37 cellular contexts compared by ENCODE assay signal in genomic region chr2:38480617-38481016, GRCh38.
DNase-seq lines count a peak whose midpoint lies in the region; ATAC-seq, FAIRE-seq and TF ChIP-seq lines count a peak whose summit lies in the region.
"Had no signal": no experiment of that assay in that cellular context is flagged by ENCODE, and none has a peak within 500 bp of the region (broad histone marks: within the 10 kb centered on the region; RNA-seq: fewer than 3 reads in every experiment).

No MANE protein-coding gene starts in this region.

- intact Hi-C loops in activated naive CD4-positive, alpha-beta T cell treated with anti-CD3 and anti-CD28 coated beads for 36 hours (cut with micrococcal nuclease): no loop called here
- intact Hi-C loops in K562 (cut with micrococcal nuclease) (no loop called here), esophagus squamous epithelium (cut with DNase I) (no loop called here)

- H3K79me2 ChIP-seq in K562 (ENCODE audit: control insufficient read depth, insufficient read depth, low read length) (no peaks in the 10 kb centered on the region), trophoblast cell (ENCODE audit: control insufficient read depth, insufficient read depth, low read length, poor library complexity) (no peaks in the 10 kb centered on the region), H9 (ENCODE audit: insufficient read depth, low read length) (no peaks in the 10 kb centered on the region)

- no peak overlapping the region for H2BK20ac ChIP-seq in H9 (ENCODE audit: low read depth, low read length, poor library complexity, severe bottlenecking)

- peaks cover 3% of the 10 kb centered on the region for H3K27me3 Mint-ChIP-seq in activated naive CD4-positive, alpha-beta T cell treated with anti-CD3 and anti-CD28 coated beads for 36 hours (ENCODE audit: low read depth)
- H3K27me3 Mint-ChIP-seq in endodermal cell (ENCODE audit: insufficient read depth) (peaks cover 2% of the 10 kb centered on the region), H9 (ENCODE audit: low read depth) (peaks cover 3% of the 10 kb centered on the region)
- H3K27me3 Mint-ChIP-seq: CD4-positive, alpha-beta T cell had no signal

- no peak overlapping the region for H3K23ac ChIP-seq in trophoblast cell (ENCODE audit: low read length)
- H3K23ac ChIP-seq in H9 (ENCODE audit: insufficient read length, low read depth, low read length): no peak overlapping the region

- no peak for FAIRE-seq in K562 (lab: Jason Lieb, UNC)
- FAIRE-seq: A204.1, A549, D721Med had no signal

- H3K79me1 ChIP-seq in trophoblast cell (ENCODE audit: low read length): no peaks in the 10 kb centered on the region
- no peaks in the 10 kb centered on the region for H3K79me1 ChIP-seq in H9 (ENCODE audit: insufficient read depth, low read depth, low read length, poor library complexity, severe bottlenecking)

- no peak for ATAC-seq in activated naive CD4-positive, alpha-beta T cell treated with anti-CD3 and anti-CD28 coated beads, Interleukin-2, amount 50 U/mL, for 72 hours
- no peak for ATAC-seq in K562
- ATAC-seq: A549; CD8-positive, alpha-beta T cell had no signal

- H2BK5ac ChIP-seq in trophoblast cell (ENCODE audit: low read depth, low read length, poor library complexity): no peak overlapping the region
- H2BK5ac ChIP-seq in H9 (ENCODE audit: insufficient read length, low read length): no peak overlapping the region

- H3K27ac Mint-ChIP-seq in activated naive CD4-positive, alpha-beta T cell treated with anti-CD3 and anti-CD28 coated beads for 36 hours: peak overlapping the region; percentile 30
- no peak overlapping the region for H3K27ac Mint-ChIP-seq in activated naive CD4-positive, alpha-beta T cell treated with anti-CD3 and anti-CD28 coated beads, Interleukin-2, amount 50 U/mL, for 72 hours
- H3K27ac Mint-ChIP-seq in endodermal cell: no peak overlapping the region
- H3K27ac Mint-ChIP-seq in H9: no peak overlapping the region
- H3K27ac Mint-ChIP-seq: B cell; CD4-positive, alpha-beta memory T cell; CD4-positive, alpha-beta T cell; CD8-positive, alpha-beta memory T cell; CD8-positive, alpha-beta T cell had no signal

- H4K12ac ChIP-seq in trophoblast cell (ENCODE audit: low read depth, low read length): no peak overlapping the region

- H3K27ac ChIP-seq in K562 (ENCODE audit: extremely low read depth, low read depth, low read length): no peak overlapping the region
- no peak overlapping the region for H3K27ac ChIP-seq in endodermal cell (ENCODE audit: low read depth, low read length)
- H3K27ac ChIP-seq in trophoblast cell (ENCODE audit: low read depth, low read length): no peak overlapping the region
- no peak overlapping the region for H3K27ac ChIP-seq in H9 (ENCODE audit: insufficient read length, low read depth, low read length)
- H3K27ac ChIP-seq in esophagus squamous epithelium: no peak overlapping the region
- H3K27ac ChIP-seq: 22Rv1; A549; BLaER1; BLaER1 treated with 17β-estradiol and CSF1 and Interleukin-3, amounts not matched to agents 10 nM and 100 nM; C4-2B had no signal

- in situ Hi-C loops in K562 (cut with MboI): no loop called here

- H3K4me3 ChIP-seq in K562 (no peak overlapping the region), endodermal cell (ENCODE audit: low read length) (peak overlapping the region; percentile 23), trophoblast cell (ENCODE audit: low read depth, low read length) (no peak overlapping the region), esophagus squamous epithelium (no peak overlapping the region)
- H3K4me3 ChIP-seq: A549, BLaER1 had no signal

- TF ChIP-seq CTCF in K562 (IDR thresholded peaks at IDR 0.05 in 2 of 3, conservative IDR thresholded peaks at IDR 0.05 in 1 of 3; ENCODE audit: insufficient read depth in 2 of 3, low read depth in 1 of 3, low read length in 3 of 3) (no peak), endodermal cell (conservative IDR thresholded peaks at IDR 0.05) (no peak), H9 (conservative IDR thresholded peaks at IDR 0.05) (no peak), esophagus squamous epithelium (IDR thresholded peaks at IDR 0.05) (no peak)

- H3K9me1 ChIP-seq in K562 (ENCODE audit: control insufficient read depth, insufficient read depth, low read length): no peaks in the 10 kb centered on the region

- H3K9me3 ChIP-seq in K562 (replicated peaks; ENCODE audit: control insufficient read depth, insufficient read depth, low read depth, low read length) (peaks cover 7% of the 10 kb centered on the region), endodermal cell (ENCODE audit: control insufficient read depth, low read length) (peaks cover 14% of the 10 kb centered on the region), trophoblast cell (ENCODE audit: insufficient read depth, low read depth, low read length) (peaks cover 5% of the 10 kb centered on the region), H9 (ENCODE audit: control insufficient read depth, low read depth, low read length) (peaks cover 9% of the 10 kb centered on the region), esophagus squamous epithelium (peaks cover 0 to 18% (median 13%) of the 10 kb centered on the region in 3 donors)
- H3K9me3 ChIP-seq: BE2C had no signal

- H3K56ac ChIP-seq in H9 (ENCODE audit: insufficient read length, low read depth, low read length): no peak overlapping the region

- H4K5ac ChIP-seq in H9 (ENCODE audit: insufficient read length, low read depth, low read length): no peak overlapping the region

- no peak overlapping the region for H2BK15ac ChIP-seq in H9 (ENCODE audit: low read depth, low read length)

- no peak for TF ChIP-seq RAD21 in K562 (CRISPR knock-in tag; conservative IDR thresholded peaks at IDR 0.05 in 1 of 2, IDR thresholded peaks at IDR 0.05 in 1 of 2)

- H3K4me3 Mint-ChIP-seq in activated naive CD4-positive, alpha-beta T cell treated with anti-CD3 and anti-CD28 coated beads for 36 hours: no peak overlapping the region
- H3K4me3 Mint-ChIP-seq in endodermal cell (no peak overlapping the region), H9 (no peak overlapping the region)
- H3K4me3 Mint-ChIP-seq: B cell; CD14-positive monocyte; CD4-positive, alpha-beta memory T cell; CD4-positive, alpha-beta T cell; CD8-positive, alpha-beta memory T cell; CD8-positive, alpha-beta T cell had no signal

- no peak overlapping the region for H3K14ac ChIP-seq in trophoblast cell (ENCODE audit: low read length)
- H3K14ac ChIP-seq in H9 (ENCODE audit: insufficient read depth, low read length): no peak overlapping the region

- H3K36me3 ChIP-seq in K562 (ENCODE audit: control insufficient read depth, insufficient read depth, low read length): no peaks in the 10 kb centered on the region
- no peaks in the 10 kb centered on the region for H3K36me3 ChIP-seq in endodermal cell (ENCODE audit: control insufficient read depth, insufficient read depth, low read length)
- H3K36me3 ChIP-seq in trophoblast cell (ENCODE audit: control insufficient read depth in 1 of 2, insufficient read depth in 2 of 2, low read length in 2 of 2): no peaks in the 10 kb centered on the region
- H3K36me3 ChIP-seq in esophagus squamous epithelium: no peaks in the 10 kb centered on the region
- H3K36me3 ChIP-seq: BE2C, BLaER1 had no signal

- TF ChIP-seq POLR2A in K562 (conservative IDR thresholded peaks at IDR 0.05) (no peak), esophagus squamous epithelium (IDR thresholded peaks at IDR 0.05) (no peak)

- H4K8ac ChIP-seq in trophoblast cell (ENCODE audit: low read depth, low read length) (no peak overlapping the region), H9 (replicated peaks; ENCODE audit: insufficient read length, low read depth, low read length) (no peak overlapping the region)

- H2AFZ ChIP-seq in K562 (ENCODE audit: low read depth, low read length) (no peak overlapping the region), trophoblast cell (ENCODE audit: insufficient read depth, low read length, poor library complexity) (no peak overlapping the region), H9 (ENCODE audit: low read length) (no peak overlapping the region)

- H2BK12ac ChIP-seq in trophoblast cell (ENCODE audit: low read length) (no peak overlapping the region), H9 (ENCODE audit: insufficient read length, low read depth, low read length) (no peak overlapping the region)

- peaks cover 1% of the 10 kb centered on the region for H3K36me3 Mint-ChIP-seq in activated naive CD4-positive, alpha-beta T cell treated with anti-CD3 and anti-CD28 coated beads for 36 hours (ENCODE audit: low read depth)
- peaks cover 13 to 21% of the 10 kb centered on the region in 2 donors for H3K36me3 Mint-ChIP-seq in activated naive CD4-positive, alpha-beta T cell treated with anti-CD3 and anti-CD28 coated beads, Interleukin-2, amount 50 U/mL, for 72 hours
- H3K36me3 Mint-ChIP-seq in endodermal cell (ENCODE audit: low read depth): no peaks in the 10 kb centered on the region
- H3K36me3 Mint-ChIP-seq in H9 (ENCODE audit: insufficient read depth in 1 of 3, low read depth in 3 of 3): peaks cover 5 to 15% (median 9%) of the 10 kb centered on the region in 3 experiments; a peak in 6 of 7 replicates
- H3K36me3 Mint-ChIP-seq: CD14-positive monocyte; CD4-positive, CD25-positive, alpha-beta regulatory T cell; CD8-positive, alpha-beta T cell had no signal

- TF ChIP-seq EP300 in K562 (IDR thresholded peaks at IDR 0.05; ENCODE audit: low read length): no peak

- H3T11ph ChIP-seq in H9 (ENCODE audit: low read length): no peak overlapping the region

- H3K4me1 ChIP-seq in K562 (replicated peaks in 1 of 2; ENCODE audit: control insufficient read depth in 2 of 2, insufficient read depth in 2 of 2, low read length in 2 of 2) (peaks cover 5 to 11% of the 10 kb centered on the region in 2 experiments), endodermal cell (ENCODE audit: control insufficient read depth, insufficient read depth, low read length) (no peaks in the 10 kb centered on the region), trophoblast cell (ENCODE audit: control insufficient read depth in 1 of 2, insufficient read depth in 2 of 2, low read length in 2 of 2) (peaks cover 2 to 3% of the 10 kb centered on the region in 2 experiments), H9 (ENCODE audit: insufficient read depth, low read length) (no peaks in the 10 kb centered on the region), esophagus squamous epithelium (peaks cover 0 to 5% (median 0%) of the 10 kb centered on the region in 3 donors)
- H3K4me1 ChIP-seq: A549, BE2C, Caco-2 had no signal

- H2BK120ac ChIP-seq in trophoblast cell (ENCODE audit: insufficient read depth, low read length, poor library complexity) (no peak overlapping the region), H9 (ENCODE audit: low read depth, low read length, poor library complexity, severe bottlenecking) (no peak overlapping the region)

- DNase-seq in activated naive CD4-positive, alpha-beta T cell treated with anti-CD3 and anti-CD28 coated beads for 36 hours: no peak
- no peak for DNase-seq in activated naive CD4-positive, alpha-beta T cell treated with anti-CD3 and anti-CD28 coated beads, Interleukin-2, amount 50 U/mL, for 72 hours (ENCODE audit: low spot score in 2 of 2)
- no peak for DNase-seq in K562 (ENCODE audit: extremely low read depth in 1 of 4, low spot score in 3 of 4)
- DNase-seq in endodermal cell: no peak
- no peak for DNase-seq in trophoblast cell
- DNase-seq in H9: no peak
- DNase-seq in esophagus squamous epithelium (lab: John Stamatoyannopoulos, UW): no peak
- no peak for DNase-seq in stimulated activated CD4-positive, alpha-beta T cell treated with anti-CD3 and anti-CD28 coated beads, Interleukin-4, amount 100 ng/mL, for 1 hour
- DNase-seq: 8988T; ACHN; AML-193; BE2C; C1 segment of cervical spinal cord; Caco-2; Calu3; CD4-positive, alpha-beta memory T cell; CD4-positive, alpha-beta T cell; CD4-positive, CD25-positive, alpha-beta regulatory T cell; CD8-positive, alpha-beta memory T cell; CD8-positive, alpha-beta T cell; COR-L47; DMS 273 treated with DMSO at 0.1 percent for 48 hours; DMS153; DMS53; DMS79; DMS79 treated with DMSO at 0.1 percent for 48 hours; DND-41; EL had no signal

- BruUV-seq in K562 (replicated peaks; lab: Mats Ljungman, UMichigan): no TSS peak

- H3K18ac ChIP-seq in trophoblast cell (ENCODE audit: low read length): no peak overlapping the region
- H3K18ac ChIP-seq in H9 (ENCODE audit: insufficient read length, low read depth, low read length): no peak overlapping the region

- CTCF ChIA-PET in activated naive CD4-positive, alpha-beta T cell treated with anti-CD3 and anti-CD28 coated beads for 36 hours (lab: Charles Lee): interaction anchor here (1.0 to 1.2 kb wide), 2 partner anchors 15 to 29 kb away, joined by 3 to 5 read pairs; no protein-coding TSS in a partner anchor
- CTCF ChIA-PET in K562 (lab: Yijun Ruan, JAX; ENCODE audit: low intra/inter-chr PET ratio): no interaction called here

- H2AK5ac ChIP-seq in trophoblast cell (ENCODE audit: low read length) (no peak overlapping the region), H9 (ENCODE audit: insufficient read length, low read length) (no peak overlapping the region)

- H3K27me3 ChIP-seq in K562 (ENCODE audit: control insufficient read depth in 2 of 2, insufficient read depth in 2 of 2, low read length in 2 of 2) (no peaks in the 10 kb centered on the region), endodermal cell (ENCODE audit: control insufficient read depth, insufficient read depth, low read length, poor library complexity, severe bottlenecking) (no peaks in the 10 kb centered on the region), trophoblast cell (ENCODE audit: insufficient read depth, low read length) (no peaks in the 10 kb centered on the region), H9 (ENCODE audit: insufficient read depth, low read length) (no peaks in the 10 kb centered on the region), esophagus squamous epithelium (no peaks in the 10 kb centered on the region)
- H3K27me3 ChIP-seq: BE2C; BLaER1; BLaER1 treated with 17β-estradiol and CSF1 and Interleukin-3, amounts not matched to agents 10 nM and 100 nM had no signal

- POLR2A ChIA-PET in K562 (lab: Yijun Ruan, JAX): interaction anchor here (0.6 kb wide), 1 partner anchor 25 kb away, joined by 3 read pairs; no protein-coding TSS in a partner anchor

- peaks cover 21% of the 10 kb centered on the region for H3K9me3 Mint-ChIP-seq in activated naive CD4-positive, alpha-beta T cell treated with anti-CD3 and anti-CD28 coated beads for 36 hours
- H3K9me3 Mint-ChIP-seq in activated naive CD4-positive, alpha-beta T cell treated with anti-CD3 and anti-CD28 coated beads, Interleukin-2, amount 50 U/mL, for 72 hours: peaks cover 6% of the 10 kb centered on the region in 2 donors
- H3K9me3 Mint-ChIP-seq in endodermal cell (peaks cover 24% of the 10 kb centered on the region), H9 (peaks cover 13 to 20% of the 10 kb centered on the region in 2 experiments)

- H4K20me1 ChIP-seq in K562 (replicated peaks; ENCODE audit: control insufficient read depth, insufficient read depth, low read length) (no peaks in the 10 kb centered on the region), H9 (ENCODE audit: control insufficient read depth, insufficient read depth, insufficient read length) (no peaks in the 10 kb centered on the region)
- H4K20me1 ChIP-seq: BLaER1; BLaER1 treated with 17β-estradiol and CSF1 and Interleukin-3, amounts not matched to agents 10 nM and 100 nM had no signal

- H3K23me2 ChIP-seq in H9 (ENCODE audit: insufficient read length, low read depth, low read length, poor library complexity, severe bottlenecking): no peaks in the 10 kb centered on the region

- H3K9ac ChIP-seq in K562 (ENCODE audit: insufficient read depth in 1 of 2, low read depth in 2 of 2, low read length in 2 of 2) (no peak overlapping the region), endodermal cell (ENCODE audit: extremely low read depth, low read length, poor library complexity, severe bottlenecking) (no peak overlapping the region), trophoblast cell (ENCODE audit: low read length) (peak overlapping the region; percentile 33), H9 (ENCODE audit: extremely low read depth, insufficient read length, low read length) (no peak overlapping the region)
- H3K9ac ChIP-seq: BLaER1; BLaER1 treated with 17β-estradiol and CSF1 and Interleukin-3, amounts not matched to agents 10 nM and 100 nM had no signal

- H4K91ac ChIP-seq in trophoblast cell (ENCODE audit: low read depth, low read length) (no peak overlapping the region), H9 (ENCODE audit: insufficient read length, low read depth, low read length) (no peak overlapping the region)

- no peak overlapping the region for H3K4ac ChIP-seq in trophoblast cell (ENCODE audit: low read depth, low read length)
- H3K4ac ChIP-seq in H9 (ENCODE audit: low read depth, low read length): no peak overlapping the region

- no peak overlapping the region for H3K4me2 ChIP-seq in K562 (ENCODE audit: insufficient read depth, low read length)
- H3K4me2 ChIP-seq in trophoblast cell (ENCODE audit: low read length): no peak overlapping the region
- H3K4me2 ChIP-seq in H9 (ENCODE audit: insufficient read depth, insufficient read length, low read length): no peak overlapping the region
- H3K4me2 ChIP-seq: A549; BLaER1; BLaER1 treated with 17β-estradiol and CSF1 and Interleukin-3, amounts not matched to agents 10 nM and 100 nM had no signal

- H3K4me1 Mint-ChIP-seq in activated naive CD4-positive, alpha-beta T cell treated with anti-CD3 and anti-CD28 coated beads for 36 hours (ENCODE audit: low read depth): no peaks in the 10 kb centered on the region
- H3K4me1 Mint-ChIP-seq in endodermal cell: peaks cover 12% of the 10 kb centered on the region
- peaks cover 5 to 13% of the 10 kb centered on the region in 2 experiments for H3K4me1 Mint-ChIP-seq in H9
- H3K4me1 Mint-ChIP-seq: B cell; CD4-positive, alpha-beta memory T cell; CD4-positive, CD25-positive, alpha-beta regulatory T cell; CD8-positive, alpha-beta memory T cell had no signal
